In genomic region chr20:20712474-20713243, GRCh38 we compare ENCODE assay signal across 8 cellular contexts. TPM values are rescaled to one million over a fixed set of nuclear protein-coding genes. Genes with fewer than 3 reads are reported as not detected.
A peak's percentile ranks its signal among the peaks of the same experiment; 100 is the strongest.
DNase-seq lines count a peak whose midpoint lies in the region; ATAC-seq and TF ChIP-seq lines count a peak whose summit lies in the region.

RALGAPA2 (minus strand) TSS chr20:20712644; CDS start chr20:20712480, 164 bp downstream.

- H3K4me2 ChIP-seq in mammary epithelial cell (ENCODE audit: insufficient read depth, low read depth, low read length): peak within 1 kb of the TSS; percentile 91

- H3K9ac ChIP-seq in mammary epithelial cell (ENCODE audit: insufficient read depth, low read length) (peak within 1 kb of the TSS; percentile 49), iPS-20b (ENCODE audit: low read depth, low read length) (peak within 1 kb of the TSS; percentile 84; the same call in 1 of the 2 replicates)

- intact Hi-C loops in A673 (cut with micrococcal nuclease; ENCODE audit: unreplicated experiment) (no loop called here), mammary epithelial cell (cut with micrococcal nuclease) (loop anchor here (2.0 kb wide), 1 partner anchor 18 kb away; no protein-coding TSS in a partner anchor)

- no peaks in the 10 kb centered on the region for H3K36me3 ChIP-seq in A673 (ENCODE audit: insufficient read depth, low read length, poor library complexity, severe bottlenecking)
- no peaks in the 10 kb centered on the region for H3K36me3 ChIP-seq in WERI-Rb-1
- no peaks in the 10 kb centered on the region for H3K36me3 ChIP-seq in mammary epithelial cell (ENCODE audit: insufficient read depth, low read length)
- no peaks in the 10 kb centered on the region for H3K36me3 ChIP-seq in iPS-20b (ENCODE audit: insufficient read depth, low read depth, low read length)

- H3K27me3 ChIP-seq in A673 (replicated peaks; ENCODE audit: insufficient read depth, low read depth, low read length, poor library complexity): no peaks in the 10 kb centered on the region
- no peaks in the 10 kb centered on the region for H3K27me3 ChIP-seq in WERI-Rb-1 (ENCODE audit: insufficient read depth, low read depth, severe bottlenecking)
- H3K27me3 ChIP-seq in mammary epithelial cell (ENCODE audit: insufficient read depth, low read length): no peaks in the 10 kb centered on the region
- no peaks in the 10 kb centered on the region for H3K27me3 ChIP-seq in iPS-20b (ENCODE audit: insufficient read depth, low read length)

- H3K9me3 ChIP-seq in A673 (ENCODE audit: low read depth, low read length, poor library complexity, severe bottlenecking) (no peaks in the 10 kb centered on the region), WERI-Rb-1 (ENCODE audit: severe bottlenecking) (no peaks in the 10 kb centered on the region), mammary epithelial cell (replicated peaks; ENCODE audit: insufficient read depth, low read length) (no peaks in the 10 kb centered on the region), iPS-20b (ENCODE audit: insufficient read depth, low read depth, low read length) (no peaks in the 10 kb centered on the region)

- peaks cover 18% of the 10 kb centered on the region for H3K4me1 ChIP-seq in A673 (ENCODE audit: insufficient read depth, low read length, poor library complexity, severe bottlenecking)
- H3K4me1 ChIP-seq in mammary epithelial cell (ENCODE audit: insufficient read depth, low read length): peaks cover 16% of the 10 kb centered on the region
- H3K4me1 ChIP-seq in iPS-20b (ENCODE audit: insufficient read depth, low read length): peaks cover 14% of the 10 kb centered on the region

- dilution Hi-C loops in mammary epithelial cell (cut with HindIII; ENCODE audit: low sequenced_read_pairs): no loop called here

- H4K20me1 ChIP-seq in mammary epithelial cell (ENCODE audit: insufficient read depth, low read length): no peaks in the 10 kb centered on the region

- H3K4me3 ChIP-seq in A673 (ENCODE audit: low read depth, low read length, poor library complexity, severe bottlenecking) (peak within 1 kb of the TSS; percentile 82), WERI-Rb-1 (ENCODE audit: low read depth, low read length) (peak within 1 kb of the TSS; percentile 79), mammary epithelial cell (replicated peaks in 1 of 3; ENCODE audit: insufficient read depth in 1 of 3, low read depth in 2 of 3, low read length in 3 of 3) (peak within 1 kb of the TSS; percentile 68 to 89 (median 76)), iPS-20b (ENCODE audit: low read length) (peak within 1 kb of the TSS; percentile 82), skin epidermis (peak within 1 kb of the TSS; percentile 80 to 99 (median 95))

- ATAC-seq in GM18873 (IDR thresholded peaks at IDR 0.05; ENCODE audit: low FRiP score, unreplicated experiment) (peak; percentile 96), HG03139 (IDR thresholded peaks at IDR 0.05; ENCODE audit: unreplicated experiment) (peak; percentile 90)

- POLR2A ChIA-PET in A673 (lab: Charles Lee; ENCODE audit: low non-redundant PET): interaction anchor here (0.6 to 0.7 kb wide), 2 partner anchors 27 to 675 kb away, joined by 3 to 8 read pairs; no protein-coding TSS in a partner anchor

- CTCF ChIA-PET in A673 (lab: Charles Lee) (interaction anchor here (0.6 kb wide), 1 partner anchor 44 kb away, joined by 3 read pairs; no protein-coding TSS in a partner anchor), mammary epithelial cell (lab: Charles Lee; ENCODE audit: low non-redundant PET) (interaction anchor here (0.6 to 0.7 kb wide), 5 partner anchors 12 to 795 kb away, joined by 3 to 9 read pairs (median 3); no protein-coding TSS in a partner anchor)

- 0% methylated on average over 23 of the region's 87 CpGs for WGBS in mammary epithelial cell (ENCODE audit: low coverage, missing lambda C conversion rate)

- TF ChIP-seq CTCF in A673 (conservative IDR thresholded peaks at IDR 0.05; ENCODE audit: low read depth, low read length) (no peak), WERI-Rb-1 (IDR thresholded peaks at IDR 0.05; ENCODE audit: low read depth, low read length) (no peak), mammary epithelial cell (conservative IDR thresholded peaks at IDR 0.05 in 1 of 2, IDR thresholded peaks at IDR 0.05 in 1 of 2; ENCODE audit: extremely low read depth in 1 of 2, insufficient read depth in 1 of 2, low read depth in 1 of 2, low read length in 2 of 2) (peak in 1 of 2 donors; percentile 12)

- DNase-seq in A673 (ENCODE audit: low spot score) (peak; percentile 99), NCI-H2227 (lab: John Stamatoyannopoulos, UW; ENCODE audit: unreplicated experiment) (peak; percentile 98), WERI-Rb-1 (peak; percentile 97), mammary epithelial cell (peak; percentile 96)

- peak within 1 kb of the TSS; percentile 94 for H3K27ac ChIP-seq in A673 (ENCODE audit: low read depth, low read length, poor library complexity, severe bottlenecking)
- peak within 1 kb of the TSS; percentile 79 for H3K27ac ChIP-seq in WERI-Rb-1
- peak within 1 kb of the TSS; percentile 67 for H3K27ac ChIP-seq in mammary epithelial cell (ENCODE audit: insufficient read depth, low read depth, low read length)
- H3K27ac ChIP-seq in iPS-20b (ENCODE audit: low read length): peak within 1 kb of the TSS; percentile 51
- peak within 1 kb of the TSS; percentile 37 to 95 (median 87) for H3K27ac ChIP-seq in skin epidermis

- peak within 1 kb of the TSS; percentile 98 for H2AFZ ChIP-seq in mammary epithelial cell (ENCODE audit: low read depth, low read length)

- peaks cover 28% of the 10 kb centered on the region for H3K79me2 ChIP-seq in mammary epithelial cell (ENCODE audit: insufficient read depth, low read length)

- BruUV-seq in A673 (replicated peaks; lab: Mats Ljungman, UMichigan) (no TSS peak), mammary epithelial cell (replicated peaks; lab: Mats Ljungman, UMichigan) (no TSS peak)

- in situ Hi-C loops in mammary epithelial cell (cut with MboI; ENCODE audit: low sequenced_read_pairs in 2 of 2): no loop called here

RNA-seq across cellular contexts. Expression of gene RALGAPA2, which starts in this region (rescaled TPM):
- 30.0 and 32.4 TPM in 2 replicates for total RNA-seq in A673 (2021)
- total RNA-seq in mammary epithelial cell: 10 to 100 TPM in 1 of 2 donors, 1 to 10 TPM in 1; 9.5 to 12.5 TPM
- polyA plus RNA-seq in mammary epithelial cell: 2.9 TPM
- 13.4 TPM for polyA minus RNA-seq in mammary epithelial cell

Comparison
In these comparisons a context has a peak if more than half of its experiments do, and no peak if none do; other contexts are left out.
1. Peak in every context shown above with its lines: DNase-seq, ATAC-seq, H3K4me3 ChIP-seq and H3K27ac ChIP-seq.